16 cellular contexts compared by ENCODE assay signal in the genomic region with DNA sequence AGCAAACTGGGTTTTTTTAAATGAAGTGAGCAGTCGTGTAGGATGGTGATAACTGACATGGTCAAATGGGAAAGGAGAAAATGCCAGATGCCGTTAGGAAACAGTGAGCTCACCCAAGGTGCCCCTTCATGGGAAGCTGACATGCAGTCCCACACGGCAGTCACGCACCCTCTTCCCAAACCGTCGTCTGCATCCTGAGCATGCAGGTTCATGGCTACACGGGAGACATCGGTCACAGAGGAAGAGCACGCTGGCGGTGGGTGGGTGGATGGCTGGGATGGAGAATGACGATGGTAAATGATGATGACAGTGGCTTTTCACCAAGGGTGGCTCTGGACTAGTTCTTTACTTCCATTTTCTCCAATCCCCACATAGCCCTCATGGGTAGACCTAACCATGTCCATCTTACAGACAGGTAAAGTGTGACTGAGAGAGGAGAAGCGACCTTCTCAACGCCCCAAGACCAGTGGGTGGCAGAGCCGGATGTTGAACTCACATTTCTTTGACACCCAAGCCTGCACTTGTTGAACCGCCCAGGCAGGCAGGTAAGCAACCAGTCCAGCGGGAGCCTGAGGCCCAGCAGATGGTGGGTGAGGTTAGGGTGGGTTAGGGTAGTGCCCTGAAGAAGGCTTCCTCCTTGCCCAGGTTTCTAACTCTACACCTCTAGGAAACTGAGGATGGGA.
"Had no signal": no experiment of that assay in that cellular context is flagged by ENCODE, and none has a peak within 500 bp of the region (broad histone marks: within the 10 kb centered on the region; RNA-seq: fewer than 3 reads in every experiment).

No MANE protein-coding gene starts in this region.

- DNase-seq: activated CD4-positive, alpha-beta memory T cell treated with anti-CD3 and anti-CD28 coated beads for 36 hours; activated gamma-delta T cell treated with Interleukin-2 at 50 U/mL for 16 hours; activated naive CD8-positive, alpha-beta T cell treated with anti-CD3 and anti-CD28 coated beads for 36 hours; activated T-cell treated with anti-CD3 and anti-CD28 coated beads, Interleukin-2, amount 50 U/mL, for 4 hours; anterior cingulate cortex; foreskin fibroblast; heart right ventricle; left lung; naive B cell; stimulated activated CD4-positive, alpha-beta T cell treated with anti-CD3 and anti-CD28 coated beads, Interleukin-4, amount 100 ng/mL, for 4 hours; stimulated activated naive CD8-positive, alpha-beta T cell treated with anti-CD3 and anti-CD28 coated beads, Interleukin-15, amount 100 ng/mL, for 72 hours; T-helper 9 cell had no signal

- H3K4me3 ChIP-seq: breast epithelium, left lung, tibial nerve had no signal

- H3K36me3 ChIP-seq: breast epithelium, heart right ventricle, left lung, tibial nerve had no signal

- FAIRE-seq: islet of Langerhans had no signal

- ATAC-seq: activated T-cell treated with anti-CD3 and anti-CD28 coated beads, Interleukin-2, amount 50 U/mL, for 4 hours; heart right ventricle; left lung; stimulated activated naive CD8-positive, alpha-beta T cell treated with anti-CD3 and anti-CD28 coated beads, Interleukin-15, amount 100 ng/mL, for 72 hours had no signal

- H3K27me3 ChIP-seq: breast epithelium, heart right ventricle, left lung, tibial nerve had no signal

- H3K9me3 ChIP-seq: breast epithelium, heart right ventricle, left lung, tibial nerve had no signal

- H3K27ac ChIP-seq: breast epithelium, left lung, VCaP had no signal
